ENCODE assay signal across 27 cellular contexts in the genomic region with DNA sequence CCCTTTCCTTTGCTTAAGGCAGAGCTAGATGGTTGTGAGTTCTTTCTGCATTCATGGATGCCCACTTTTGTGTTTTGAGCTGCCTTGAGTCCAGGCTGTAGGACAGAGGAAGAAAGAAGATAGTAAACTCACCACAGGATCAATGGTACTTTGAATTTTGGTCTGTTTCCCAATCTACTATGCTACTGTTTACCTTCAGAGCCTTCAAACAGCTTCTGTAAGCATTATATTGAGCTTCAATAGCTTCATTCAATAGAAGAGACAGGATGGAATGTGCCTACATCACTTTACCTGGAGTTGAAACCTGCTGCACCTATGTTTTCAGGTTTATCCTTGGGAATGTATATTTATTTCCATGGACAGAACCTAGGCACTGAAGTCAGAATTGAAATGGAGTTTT.
"Had no signal": no experiment of that assay in that cellular context is flagged by ENCODE, and none has a peak within 500 bp of the region (broad histone marks: within the 10 kb centered on the region; RNA-seq: fewer than 3 reads in every experiment).

No MANE protein-coding gene starts in this region.

- H3K27ac ChIP-seq: stomach, suprapubic skin, testis, thoracic aorta, thyroid gland, tibial artery, tibial nerve, transverse colon, upper lobe of left lung, upper lobe of right lung, uterus, vagina had no signal

- FAIRE-seq: urothelium cell line had no signal

- H3K36me3 ChIP-seq: stomach, suprapubic skin, thoracic aorta, thyroid gland, tibial artery, tibial nerve, transverse colon, upper lobe of left lung, upper lobe of right lung, uterus, vagina had no signal

- H3K4me1 ChIP-seq: stomach, suprapubic skin, testis, thyroid gland, tibial artery, tibial nerve, upper lobe of left lung, upper lobe of right lung, uterus, vagina had no signal

- ATAC-seq: stimulated activated effector memory CD8-positive, alpha-beta T cell treated with anti-CD3 and anti-CD28 coated beads, Interleukin-12 subunit alpha, Interleukin-12 subunit beta, amount 100 ng/mL, for 72 hours; stimulated activated memory B cell treated with anti-CD40 and anti-IgM and Interleukin-4, amounts not matched to agents 10 μg/mL and 1 μg/mL and 100 μg/mL, for 72 hours; stimulated activated naive B cell treated with anti-CD40 and anti-IgM and Interleukin-4, amounts not matched to agents 10 μg/mL and 1 μg/mL and 100 μg/mL, for 72 hours; stimulated activated naive CD8-positive, alpha-beta T cell treated with anti-CD3 and anti-CD28 coated beads, Interleukin-15, amount 100 ng/mL, for 72 hours; stimulated activated naive CD8-positive, alpha-beta T cell treated with anti-CD3 and anti-CD28 coated beads, Interleukin-15, Interleukin-2, amounts not matched to agents 100 U/mL and 50 U/mL, for 24 hours; upper lobe of right lung had no signal

- DNase-seq: stimulated activated CD4-positive, alpha-beta T cell treated with anti-CD3 and anti-CD28 coated beads, Interleukin-2, amount 100 ng/mL, for 48 hours; stimulated activated CD4-positive, alpha-beta T cell treated with anti-CD3 and anti-CD28 coated beads, Interleukin-4, amount 100 ng/mL, for 1 hour; stimulated activated CD4-positive, alpha-beta T cell treated with anti-CD3 and anti-CD28 coated beads, Interleukin-4, amount 100 ng/mL, for 24 hours; stimulated activated CD4-positive, alpha-beta T cell treated with anti-CD3 and anti-CD28 coated beads, Interleukin-4, amount 100 ng/mL, for 4 hours; stimulated activated CD8-positive, alpha-beta memory T cell treated with anti-CD3 and anti-CD28 coated beads, Interleukin-4, amount 100 ng/mL, for 48 hours; stimulated activated naive B cell treated with anti-CD40 and anti-IgM and Interleukin-4, amounts not matched to agents 10 μg/mL and 1 μg/mL and 100 μg/mL, for 72 hours; stimulated activated naive CD4-positive, alpha-beta T cell; stimulated activated naive CD4-positive, alpha-beta T cell treated with Interleukin-2 at 50 U/mL for 16 hours; stimulated activated naive CD8-positive, alpha-beta T cell treated with anti-CD3 and anti-CD28 coated beads, Interleukin-15, amount 100 ng/mL, for 72 hours; stimulated activated naive CD8-positive, alpha-beta T cell treated with anti-CD3 and anti-CD28 coated beads, Interleukin-15, Interleukin-2, amounts not matched to agents 100 U/mL and 50 U/mL, for 24 hours; stomach; substantia nigra; testis; thyroid gland; tibial artery; transverse colon; trophoblast cell; upper lobe of left lung; upper lobe of right lung; uterus had no signal

- H3K9me3 ChIP-seq: suprapubic skin, testis, thoracic aorta, thyroid gland, upper lobe of right lung, uterus, vagina had no signal

- H3K4me3 ChIP-seq: stomach, suprapubic skin, testis, thoracic aorta, thyroid gland, tibial artery, tibial nerve, transverse colon, upper lobe of left lung, upper lobe of right lung, uterus, vagina had no signal

- H3K27me3 ChIP-seq: stomach, testis, thyroid gland, tibial artery, tibial nerve, transverse colon, upper lobe of left lung, upper lobe of right lung, uterus, vagina had no signal
